1 cellular context compared by ENCODE assay signal in the genomic region with DNA sequence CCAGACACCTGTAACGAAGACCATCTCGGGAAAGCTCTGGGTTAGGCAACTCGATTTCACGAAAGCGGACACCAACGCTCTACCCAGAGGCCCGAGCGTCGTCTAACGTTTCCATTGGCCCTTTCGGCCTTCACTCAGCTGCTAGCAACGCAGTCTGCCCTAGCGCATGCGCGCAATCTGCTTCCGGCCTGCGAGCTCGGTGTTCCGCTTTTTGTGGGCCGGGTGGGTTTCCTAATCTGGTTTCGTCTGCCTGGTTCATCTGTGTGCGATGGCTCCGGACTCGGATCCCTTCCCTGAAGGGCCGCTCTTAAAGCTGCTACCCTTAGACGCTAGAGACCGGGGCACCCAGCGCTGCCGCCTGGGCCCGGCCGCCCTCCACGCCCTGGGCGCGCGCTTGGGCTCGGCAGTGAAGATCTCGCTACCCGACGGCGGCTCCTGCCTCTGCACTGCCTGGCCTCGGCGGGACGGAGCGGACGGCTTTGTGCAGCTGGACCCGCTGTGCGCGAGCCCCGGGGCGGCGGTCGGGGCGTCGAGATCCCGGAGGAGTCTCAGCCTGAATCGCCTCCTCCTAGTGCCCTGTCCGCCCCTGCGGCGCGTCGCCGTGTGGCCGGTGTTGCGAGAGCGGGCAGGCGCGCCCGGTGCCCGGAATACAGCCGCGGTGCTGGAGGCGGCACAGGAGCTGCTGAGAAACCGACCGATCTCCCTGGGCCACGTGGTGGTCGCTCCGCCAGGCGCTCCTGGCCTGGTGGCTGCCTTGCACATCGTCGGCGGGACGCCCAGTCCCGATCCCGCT.
TF ChIP-seq lines count a peak whose summit lies in the region.

No MANE protein-coding gene starts in this region.

TF ChIP-seq in GM12878, 131 proteins besides CTCF, POLR2A, EP300 and RAD21 (continued from another document):
- TF ChIP-seq, protein P1, sequence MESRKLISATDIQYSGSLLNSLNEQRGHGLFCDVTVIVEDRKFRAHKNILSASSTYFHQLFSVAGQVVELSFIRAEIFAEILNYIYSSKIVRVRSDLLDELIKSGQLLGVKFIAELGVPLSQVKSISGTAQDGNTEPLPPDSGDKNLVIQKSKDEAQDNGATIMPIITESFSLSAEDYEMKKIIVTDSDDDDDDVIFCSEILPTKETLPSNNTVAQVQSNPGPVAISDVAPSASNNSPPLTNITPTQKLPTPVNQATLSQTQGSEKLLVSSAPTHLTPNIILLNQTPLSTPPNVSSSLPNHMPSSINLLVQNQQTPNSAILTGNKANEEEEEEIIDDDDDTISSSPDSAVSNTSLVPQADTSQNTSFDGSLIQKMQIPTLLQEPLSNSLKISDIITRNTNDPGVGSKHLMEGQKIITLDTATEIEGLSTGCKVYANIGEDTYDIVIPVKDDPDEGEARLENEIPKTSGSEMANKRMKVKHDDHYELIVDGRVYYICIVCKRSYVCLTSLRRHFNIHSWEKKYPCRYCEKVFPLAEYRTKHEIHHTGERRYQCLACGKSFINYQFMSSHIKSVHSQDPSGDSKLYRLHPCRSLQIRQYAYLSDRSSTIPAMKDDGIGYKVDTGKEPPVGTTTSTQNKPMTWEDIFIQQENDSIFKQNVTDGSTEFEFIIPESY (IDR thresholded peaks at IDR 0.05), result no peak
- TF ChIP-seq SRF (IDR thresholded peaks at IDR 0.05; ENCODE audit: low read depth in 2 of 2, low read length in 2 of 2) (peak in 1 of 2 experiments; percentile 87; a peak in 2 of 4 replicates), GATAD2B (conservative IDR thresholded peaks at IDR 0.05; ENCODE audit: low read depth) (peak; percentile 19; the same call in 1 of the 2 replicates), SMARCA5 (IDR thresholded peaks at IDR 0.05) (peak; percentile 57; the same call in 1 of the 2 replicates), STAT1 (conservative IDR thresholded peaks at IDR 0.05) (0 out of 2 replicates have a peak, but pooled peaks have one; percentile 54), BHLHE40 (IDR thresholded peaks at IDR 0.05; ENCODE audit: borderline replicate concordance in 1 of 2, low read depth in 2 of 2, low read length in 1 of 2) (peak in 1 of 2 experiments; percentile 20; a peak in 1 of 4 replicates), MTA2 (IDR thresholded peaks at IDR 0.05; ENCODE audit: low read depth) (no peak), RFX5 (IDR thresholded peaks at IDR 0.05; ENCODE audit: low read depth, low read length) (peak; percentile 62; the same call in 1 of the 2 replicates), NRF1 (conservative IDR thresholded peaks at IDR 0.05; ENCODE audit: low read depth, low read length) (peak; percentile 83), ASH2L (IDR thresholded peaks at IDR 0.05; ENCODE audit: borderline replicate concordance, low read depth) (no peak; the same call in 1 of the 2 replicates), SUPT20H (IDR thresholded peaks at IDR 0.05; ENCODE audit: borderline replicate concordance, control insufficient read depth, low read depth, low read length) (no peak), ETV6 (conservative IDR thresholded peaks at IDR 0.05 in 1 of 2, IDR thresholded peaks at IDR 0.05 in 1 of 2; ENCODE audit: borderline replicate concordance in 1 of 2, low read depth in 1 of 2) (no peak; a peak in 1 of 4 replicates), RBBP5 (conservative IDR thresholded peaks at IDR 0.05) (peak; percentile 75; the same call in 1 of the 2 replicates), SREBF2 (IDR thresholded peaks at IDR 0.05; ENCODE audit: low read length) (no peak), MEF2B (IDR thresholded peaks at IDR 0.05; ENCODE audit: partially characterized antibody, poor library complexity, severe bottlenecking) (no peak), STAT3 (IDR thresholded peaks at IDR 0.05; ENCODE audit: low read depth, low read length) (no peak), TBL1XR1 (IDR thresholded peaks at IDR 0.05; ENCODE audit: low read depth, low read length) (no peak)
- TF ChIP-seq, protein P2, sequence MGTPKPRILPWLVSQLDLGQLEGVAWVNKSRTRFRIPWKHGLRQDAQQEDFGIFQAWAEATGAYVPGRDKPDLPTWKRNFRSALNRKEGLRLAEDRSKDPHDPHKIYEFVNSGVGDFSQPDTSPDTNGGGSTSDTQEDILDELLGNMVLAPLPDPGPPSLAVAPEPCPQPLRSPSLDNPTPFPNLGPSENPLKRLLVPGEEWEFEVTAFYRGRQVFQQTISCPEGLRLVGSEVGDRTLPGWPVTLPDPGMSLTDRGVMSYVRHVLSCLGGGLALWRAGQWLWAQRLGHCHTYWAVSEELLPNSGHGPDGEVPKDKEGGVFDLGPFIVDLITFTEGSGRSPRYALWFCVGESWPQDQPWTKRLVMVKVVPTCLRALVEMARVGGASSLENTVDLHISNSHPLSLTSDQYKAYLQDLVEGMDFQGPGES (IDR thresholded peaks at IDR 0.05), result peak; percentile 72
- TF ChIP-seq, protein P3, sequence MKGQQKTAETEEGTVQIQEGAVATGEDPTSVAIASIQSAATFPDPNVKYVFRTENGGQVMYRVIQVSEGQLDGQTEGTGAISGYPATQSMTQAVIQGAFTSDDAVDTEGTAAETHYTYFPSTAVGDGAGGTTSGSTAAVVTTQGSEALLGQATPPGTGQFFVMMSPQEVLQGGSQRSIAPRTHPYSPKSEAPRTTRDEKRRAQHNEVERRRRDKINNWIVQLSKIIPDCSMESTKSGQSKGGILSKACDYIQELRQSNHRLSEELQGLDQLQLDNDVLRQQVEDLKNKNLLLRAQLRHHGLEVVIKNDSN (IDR thresholded peaks at IDR 0.05; ENCODE audit: borderline replicate concordance, extremely low read length, insufficient read depth, low read depth, low read length), result peak; percentile 65
- TF ChIP-seq, protein P4, sequence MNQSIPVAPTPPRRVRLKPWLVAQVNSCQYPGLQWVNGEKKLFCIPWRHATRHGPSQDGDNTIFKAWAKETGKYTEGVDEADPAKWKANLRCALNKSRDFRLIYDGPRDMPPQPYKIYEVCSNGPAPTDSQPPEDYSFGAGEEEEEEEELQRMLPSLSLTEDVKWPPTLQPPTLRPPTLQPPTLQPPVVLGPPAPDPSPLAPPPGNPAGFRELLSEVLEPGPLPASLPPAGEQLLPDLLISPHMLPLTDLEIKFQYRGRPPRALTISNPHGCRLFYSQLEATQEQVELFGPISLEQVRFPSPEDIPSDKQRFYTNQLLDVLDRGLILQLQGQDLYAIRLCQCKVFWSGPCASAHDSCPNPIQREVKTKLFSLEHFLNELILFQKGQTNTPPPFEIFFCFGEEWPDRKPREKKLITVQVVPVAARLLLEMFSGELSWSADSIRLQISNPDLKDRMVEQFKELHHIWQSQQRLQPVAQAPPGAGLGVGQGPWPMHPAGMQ (IDR thresholded peaks at IDR 0.05; ENCODE audit: borderline replicate concordance), result no peak
- TF ChIP-seq, protein P5, sequence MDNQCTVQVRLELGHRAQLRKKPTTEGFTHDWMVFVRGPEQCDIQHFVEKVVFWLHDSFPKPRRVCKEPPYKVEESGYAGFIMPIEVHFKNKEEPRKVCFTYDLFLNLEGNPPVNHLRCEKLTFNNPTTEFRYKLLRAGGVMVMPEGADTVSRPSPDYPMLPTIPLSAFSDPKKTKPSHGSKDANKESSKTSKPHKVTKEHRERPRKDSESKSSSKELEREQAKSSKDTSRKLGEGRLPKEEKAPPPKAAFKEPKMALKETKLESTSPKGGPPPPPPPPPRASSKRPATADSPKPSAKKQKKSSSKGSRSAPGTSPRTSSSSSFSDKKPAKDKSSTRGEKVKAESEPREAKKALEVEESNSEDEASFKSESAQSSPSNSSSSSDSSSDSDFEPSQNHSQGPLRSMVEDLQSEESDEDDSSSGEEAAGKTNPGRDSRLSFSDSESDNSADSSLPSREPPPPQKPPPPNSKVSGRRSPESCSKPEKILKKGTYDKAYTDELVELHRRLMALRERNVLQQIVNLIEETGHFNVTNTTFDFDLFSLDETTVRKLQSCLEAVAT (IDR thresholded peaks at IDR 0.05), result peak; percentile 97
- TF ChIP-seq, protein P6, sequence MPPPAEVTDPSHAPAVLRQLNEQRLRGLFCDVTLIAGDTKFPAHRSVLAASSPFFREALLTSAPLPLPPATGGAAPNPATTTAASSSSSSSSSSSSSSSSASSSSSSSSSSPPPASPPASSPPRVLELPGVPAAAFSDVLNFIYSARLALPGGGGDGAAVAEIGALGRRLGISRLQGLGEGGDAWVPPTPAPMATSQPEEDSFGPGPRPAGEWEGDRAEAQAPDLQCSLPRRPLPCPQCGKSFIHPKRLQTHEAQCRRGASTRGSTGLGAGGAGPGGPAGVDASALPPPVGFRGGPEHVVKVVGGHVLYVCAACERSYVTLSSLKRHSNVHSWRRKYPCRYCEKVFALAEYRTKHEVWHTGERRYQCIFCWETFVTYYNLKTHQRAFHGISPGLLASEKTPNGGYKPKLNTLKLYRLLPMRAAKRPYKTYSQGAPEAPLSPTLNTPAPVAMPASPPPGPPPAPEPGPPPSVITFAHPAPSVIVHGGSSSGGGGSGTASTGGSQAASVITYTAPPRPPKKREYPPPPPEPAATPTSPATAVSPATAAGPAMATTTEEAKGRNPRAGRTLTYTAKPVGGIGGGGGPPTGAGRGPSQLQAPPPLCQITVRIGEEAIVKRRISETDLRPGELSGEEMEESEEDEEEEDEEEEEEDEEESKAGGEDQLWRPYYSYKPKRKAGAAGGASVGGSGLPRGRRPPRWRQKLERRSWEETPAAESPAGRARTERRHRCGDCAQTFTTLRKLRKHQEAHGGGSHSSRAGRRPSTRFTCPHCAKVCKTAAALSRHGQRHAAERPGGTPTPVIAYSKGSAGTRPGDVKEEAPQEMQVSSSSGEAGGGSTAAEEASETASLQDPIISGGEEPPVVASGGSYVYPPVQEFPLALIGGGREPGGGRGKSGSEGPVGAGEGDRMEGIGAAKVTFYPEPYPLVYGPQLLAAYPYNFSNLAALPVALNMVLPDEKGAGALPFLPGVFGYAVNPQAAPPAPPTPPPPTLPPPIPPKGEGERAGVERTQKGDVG (CRISPR knock-in tag; IDR thresholded peaks at IDR 0.05), result no peak
TF ChIP-seq in GM12878: peak in this region for 60.
